In genomic region chr7:97835296-97836138, GRCh38 we compare ENCODE assay signal across 8 cellular contexts. TPM values are rescaled to one million over a fixed set of nuclear protein-coding genes. Genes with fewer than 3 reads are reported as not detected.
DNase-seq lines count a peak whose midpoint lies in the region; ATAC-seq and TF ChIP-seq lines count a peak whose summit lies in the region.

No MANE protein-coding gene starts in this region.

- intact Hi-C loops in lower lobe of right lung (cut with DNase I), result loop anchor here (10.0 kb wide), 1 partner anchor 731 kb away; no protein-coding TSS in a partner anchor

- H3K36me3 ChIP-seq in lower lobe of right lung, result no peaks in the 10 kb centered on the region

- DNase-seq in AG09309 (ENCODE audit: low read depth), result peak; percentile 39
- peak; percentile 33 for DNase-seq in NCI-H345 treated with DMSO at 0.1 percent for 48 hours (lab: John Stamatoyannopoulos, UW; ENCODE audit: unreplicated experiment)
- DNase-seq in activated CD4-positive, alpha-beta T cell treated with anti-CD3 and anti-CD28 coated beads for 48 hours, result peak; percentile 74
- DNase-seq in dermis blood vessel endothelial cell, result peak; percentile 78
- DNase-seq in lower lobe of right lung, result peak; percentile 59
- DNase-seq in stimulated activated CD8-positive, alpha-beta memory T cell treated with anti-CD3 and anti-CD28 coated beads, Interleukin-15, amount 100 ng/mL, for 24 hours (ENCODE audit: low read depth), result peak; percentile 15

- TF ChIP-seq CTCF in AG09309 (IDR thresholded peaks at IDR 0.05; ENCODE audit: control insufficient read depth, insufficient read depth, low read depth, low read length, missing control alignments), result peak; percentile 67
- peak; percentile 66 for TF ChIP-seq CTCF in lower lobe of right lung (IDR thresholded peaks at IDR 0.05)

- H3K4me3 ChIP-seq in AG09309 (ENCODE audit: control insufficient read depth, low read depth, low read length), result no peak overlapping the region
- H3K4me3 ChIP-seq in lower lobe of right lung, result no peak overlapping the region

- H3K27ac ChIP-seq in lower lobe of right lung, result no peak overlapping the region

- H3K9me3 ChIP-seq in lower lobe of right lung, result no peaks in the 10 kb centered on the region

- ATAC-seq in GM18861 (IDR thresholded peaks at IDR 0.05; ENCODE audit: unreplicated experiment) (peak; percentile 82), HG03139 (IDR thresholded peaks at IDR 0.05; ENCODE audit: unreplicated experiment) (peak; percentile 78), lower lobe of right lung (peak; percentile 62 to 76)

- no peaks in the 10 kb centered on the region for H3K4me1 ChIP-seq in lower lobe of right lung

- no peaks in the 10 kb centered on the region for H3K27me3 ChIP-seq in lower lobe of right lung (ENCODE audit: low read depth)

RNA-seq across cellular contexts. Expression of gene ASNS, which starts 36.7 kb away (rescaled TPM):
- total RNA-seq in dermis blood vessel endothelial cell (3.4 and 7.7 TPM in 2 replicates), lower lobe of right lung (25.3 TPM)

Comparison
In these comparisons a context has a peak if more than half of its experiments do, and no peak if none do; other contexts are left out.
1. DNase-seq: peak in every context shown above with its lines; median percentile 78 in dermis blood vessel endothelial cell; 74 in activated CD4-positive, alpha-beta T cell treated with anti-CD3 and anti-CD28 coated beads for 48 hours; 59 in lower lobe of right lung; 39 in AG09309; 33 in NCI-H345 treated with DMSO at 0.1 percent for 48 hours; 15 in stimulated activated CD8-positive, alpha-beta memory T cell treated with anti-CD3 and anti-CD28 coated beads, Interleukin-15, amount 100 ng/mL, for 24 hours.